In genomic region chr2:97728091-97728596, GRCh38 we compare ENCODE assay signal across 9 cellular contexts. TPM values are rescaled to one million over a fixed set of nuclear protein-coding genes. Genes with fewer than 3 reads are reported as not detected.
DNase-seq lines count a peak whose midpoint lies in the region; ATAC-seq, FAIRE-seq and TF ChIP-seq lines count a peak whose summit lies in the region.
"Had no signal": no experiment of that assay in that cellular context is flagged by ENCODE, and none has a peak within 500 bp of the region (broad histone marks: within the 10 kb centered on the region; RNA-seq: fewer than 3 reads in every experiment).

No MANE protein-coding gene starts in this region.

- peak; percentile 67 for DNase-seq in activated effector memory CD4-positive, alpha-beta T cell treated with anti-CD3 and anti-CD28 coated beads, Interleukin-2, amount 50 U/mL, for 16 hours
- no peak for DNase-seq in activated effector memory CD4-positive, alpha-beta T cell treated with Interleukin-2 at 50 U/mL for 16 hours
- peak; percentile 35 for DNase-seq in activated CD8-positive, alpha-beta memory T cell treated with anti-CD3 and anti-CD28 coated beads, Interleukin-2, amount 50 U/mL, for 1 hour (ENCODE audit: extremely low read depth)
- DNase-seq in heart left ventricle = peak in 2 of 5 donors; percentile 75 to 77
- no peak for DNase-seq in urothelium cell line (ENCODE audit: low spot score)
- DNase-seq in stimulated activated naive CD4-positive, alpha-beta T cell treated with Interleukin-2 at 50 U/mL for 16 hours (lab: John Stamatoyannopoulos, UW) = no peak
- DNase-seq in HuH-7.5 (ENCODE audit: low spot score) = no peak

- no peak for TF ChIP-seq POLR2A in heart left ventricle (IDR thresholded peaks at IDR 0.05)

- no peaks in the 10 kb centered on the region for H3K27me3 ChIP-seq in heart left ventricle

- ATAC-seq in heart left ventricle (peak in 3 of 4 donors; percentile 44 to 84 (median 74)), HG03196 (IDR thresholded peaks at IDR 0.05; ENCODE audit: unreplicated experiment) (no peak)

- no peaks in the 10 kb centered on the region for H3K36me3 ChIP-seq in heart left ventricle
- H3K36me3 ChIP-seq: neutrophil had no signal

- peaks cover 0 to 35% (median 24%) of the 10 kb centered on the region in 12 donors for H3K4me1 ChIP-seq in heart left ventricle

- peak overlapping the region in 7 of 12 donors; percentile 24 to 88 (median 77) for H3K27ac ChIP-seq in heart left ventricle
- H3K27ac ChIP-seq: neutrophil had no signal

- 68 to 74% (median 71%) methylated on average over 9 of the region's 9 CpGs for WGBS in heart left ventricle, 4 donors

- peak; percentile 13 for FAIRE-seq in urothelium cell line (lab: Jason Lieb, UNC)

- H3K9me3 ChIP-seq in heart left ventricle = peaks cover 0 to 18% (median 8%) of the 10 kb centered on the region in 12 donors
- H3K9me3 ChIP-seq: neutrophil had no signal

- TF ChIP-seq CTCF in heart left ventricle (IDR thresholded peaks at IDR 0.05) = no peak

- intact Hi-C loops in heart left ventricle (cut with DNase I) = no loop called here

- H3K4me3 ChIP-seq in heart left ventricle = no peak overlapping the region

RNA-seq across cellular contexts. Expression of gene ZAP70, which starts 14.8 kb away (rescaled TPM):
- total RNA-seq in heart left ventricle = 10 to 100 TPM in 1 of 9 donors, 1 to 10 TPM in 2, under 1 TPM in 5, not detected in 1; 0.16 to 13.5 (median 0.87) TPM
- polyA plus RNA-seq in heart left ventricle = under 1 TPM; 0.58 to 0.65 TPM

RNA-seq across cellular contexts. Expression of gene C2orf92, which starts 58.6 kb away (rescaled TPM):
- total RNA-seq in heart left ventricle = 1 to 10 TPM; 1.7 to 3.9 (median 2.4) TPM
- polyA plus RNA-seq in heart left ventricle = 10 to 100 TPM in 1 of 2 donors, under 1 TPM in 1; 0.89 to 11.0 TPM

Comparison
In these comparisons a context has a peak if more than half of its experiments do, and no peak if none do; other contexts are left out.
1. DNase-seq: peak in activated effector memory CD4-positive, alpha-beta T cell treated with anti-CD3 and anti-CD28 coated beads, Interleukin-2, amount 50 U/mL, for 16 hours (single experiment) and activated CD8-positive, alpha-beta memory T cell treated with anti-CD3 and anti-CD28 coated beads, Interleukin-2, amount 50 U/mL, for 1 hour (single experiment); none in activated effector memory CD4-positive, alpha-beta T cell treated with Interleukin-2 at 50 U/mL for 16 hours (single experiment), urothelium cell line (single experiment), stimulated activated naive CD4-positive, alpha-beta T cell treated with Interleukin-2 at 50 U/mL for 16 hours (single experiment) and HuH-7.5 (single experiment).